In genomic region chr14:91241848-91242247, GRCh38 we compare ENCODE assay signal across 9 cellular contexts. TPM values are rescaled to one million over a fixed set of nuclear protein-coding genes. Genes with fewer than 3 reads are reported as not detected.
DNase-seq lines count a peak whose midpoint lies in the region; ATAC-seq and TF ChIP-seq lines count a peak whose summit lies in the region.
"Had no signal": no experiment of that assay in that cellular context is flagged by ENCODE, and none has a peak within 500 bp of the region (broad histone marks: within the 10 kb centered on the region; RNA-seq: fewer than 3 reads in every experiment).

No MANE protein-coding gene starts in this region.

- POLR2A ChIA-PET in A673 (lab: Charles Lee; ENCODE audit: low non-redundant PET) = no interaction called here

- H3K9me3 Mint-ChIP-seq in T-helper 2 cell treated with Interferon-gamma antibody and Interleukin-4, amounts not matched to agents 5 μg/mL and 100 μg/mL, for 36 hours = no peaks in the 10 kb centered on the region
- H3K9me3 Mint-ChIP-seq in stimulated activated naive B cell treated with anti-CD40 and anti-IgM and Interleukin-4, amounts not matched to agents 10 μg/mL and 1 μg/mL and 100 μg/mL, for 72 hours = peaks cover 0 to 4% of the 10 kb centered on the region in 2 donors

- intact Hi-C loops in sciatic nerve (cut with DNase I) (no loop called here), A673 (cut with micrococcal nuclease; ENCODE audit: unreplicated experiment) (no loop called here)

- H3K36me3 Mint-ChIP-seq in T-helper 2 cell treated with Interferon-gamma antibody and Interleukin-4, amounts not matched to agents 5 μg/mL and 100 μg/mL, for 36 hours (ENCODE audit: low read depth) = peaks cover 89% of the 10 kb centered on the region
- no peaks in the 10 kb centered on the region for H3K36me3 Mint-ChIP-seq in stimulated activated naive B cell treated with anti-CD40 and anti-IgM and Interleukin-4, amounts not matched to agents 10 μg/mL and 1 μg/mL and 100 μg/mL, for 72 hours

- CTCF ChIA-PET in A673 (lab: Charles Lee) = interaction anchor here (0.9 kb wide), 1 partner anchor 29 kb away, joined by 3 read pairs; no protein-coding TSS in a partner anchor

- TF ChIP-seq CTCF in A673 (conservative IDR thresholded peaks at IDR 0.05; ENCODE audit: low read depth, low read length) = no peak

- no TSS peak for BruUV-seq in A673 (replicated peaks; lab: Mats Ljungman, UMichigan)

- H3K4me1 ChIP-seq in A673 (ENCODE audit: insufficient read depth, low read length, poor library complexity, severe bottlenecking) = peaks cover 18% of the 10 kb centered on the region

- H3K27me3 ChIP-seq in A673 (replicated peaks; ENCODE audit: insufficient read depth, low read depth, low read length, poor library complexity) = no peaks in the 10 kb centered on the region

- H3K4me1 Mint-ChIP-seq in T-helper 2 cell treated with Interferon-gamma antibody and Interleukin-4, amounts not matched to agents 5 μg/mL and 100 μg/mL, for 36 hours (ENCODE audit: low read depth) = peaks cover 72% of the 10 kb centered on the region
- H3K4me1 Mint-ChIP-seq in stimulated activated naive B cell treated with anti-CD40 and anti-IgM and Interleukin-4, amounts not matched to agents 10 μg/mL and 1 μg/mL and 100 μg/mL, for 72 hours = peaks cover 61 to 72% of the 10 kb centered on the region in 2 donors

- no peaks in the 10 kb centered on the region for H3K36me3 ChIP-seq in A673 (ENCODE audit: insufficient read depth, low read length, poor library complexity, severe bottlenecking)

- no peaks in the 10 kb centered on the region for H3K9me3 ChIP-seq in A673 (ENCODE audit: low read depth, low read length, poor library complexity, severe bottlenecking)

- peak; percentile 25 for DNase-seq in NK-92 treated with Interleukin-12 subunit alpha and Interleukin-12 subunit beta, amount 100 ng/mL, for 24 hours (lab: John Stamatoyannopoulos, UW)
- DNase-seq in NK-92 (lab: John Stamatoyannopoulos, UW; ENCODE audit: unreplicated experiment) (no peak), sciatic nerve (ENCODE audit: low spot score) (no peak), A673 (ENCODE audit: low spot score) (no peak)
- DNase-seq in T-helper 2 cell treated with Interferon-gamma antibody and Interleukin-4, amounts not matched to agents 5 μg/mL and 100 μg/mL, for 36 hours (ENCODE audit: low spot score) = no peak
- DNase-seq in stimulated activated naive B cell treated with anti-CD40 and anti-IgM and Interleukin-4, amounts not matched to agents 10 μg/mL and 1 μg/mL and 100 μg/mL, for 72 hours = peak; percentile 67

- peak; percentile 60 for ATAC-seq in HG03025 (IDR thresholded peaks at IDR 0.05; ENCODE audit: low FRiP score, unreplicated experiment)
- peak; percentile 72 for ATAC-seq in stimulated activated naive B cell treated with anti-CD40 and anti-IgM and Interleukin-4, amounts not matched to agents 10 μg/mL and 1 μg/mL and 100 μg/mL, for 72 hours (replicated peaks)
- ATAC-seq in sciatic nerve = no peak
- no peak for ATAC-seq in HG03039 (IDR thresholded peaks at IDR 0.05; ENCODE audit: unreplicated experiment)

- no peak overlapping the region for H3K27ac ChIP-seq in A673 (ENCODE audit: low read depth, low read length, poor library complexity, severe bottlenecking)
- H3K27ac ChIP-seq: 22Rv1 had no signal

- H3K27me3 Mint-ChIP-seq in T-helper 2 cell treated with Interferon-gamma antibody and Interleukin-4, amounts not matched to agents 5 μg/mL and 100 μg/mL, for 36 hours (ENCODE audit: low read depth) = no peaks in the 10 kb centered on the region
- no peaks in the 10 kb centered on the region for H3K27me3 Mint-ChIP-seq in stimulated activated naive B cell treated with anti-CD40 and anti-IgM and Interleukin-4, amounts not matched to agents 10 μg/mL and 1 μg/mL and 100 μg/mL, for 72 hours

- peak overlapping the region; percentile 89 for H3K27ac Mint-ChIP-seq in T-helper 2 cell treated with Interferon-gamma antibody and Interleukin-4, amounts not matched to agents 5 μg/mL and 100 μg/mL, for 36 hours
- H3K27ac Mint-ChIP-seq in stimulated activated naive B cell treated with anti-CD40 and anti-IgM and Interleukin-4, amounts not matched to agents 10 μg/mL and 1 μg/mL and 100 μg/mL, for 72 hours = peak overlapping the region; percentile 47

- no peak overlapping the region for H3K4me3 ChIP-seq in A673 (ENCODE audit: low read depth, low read length, poor library complexity, severe bottlenecking)

- H3K4me3 Mint-ChIP-seq in T-helper 2 cell treated with Interferon-gamma antibody and Interleukin-4, amounts not matched to agents 5 μg/mL and 100 μg/mL, for 36 hours = peak overlapping the region; percentile 88
- peak overlapping the region; percentile 63 to 68 for H3K4me3 Mint-ChIP-seq in stimulated activated naive B cell treated with anti-CD40 and anti-IgM and Interleukin-4, amounts not matched to agents 10 μg/mL and 1 μg/mL and 100 μg/mL, for 72 hours

RNA-seq across cellular contexts. Expression of gene GPR68, which starts 2.7 kb away (rescaled TPM):
- 1.6 TPM for total RNA-seq in sciatic nerve
- 0.15 and 0.30 TPM in 2 replicates for total RNA-seq in A673 (2021)

Comparison
In these comparisons a context has a peak if more than half of its experiments do, and no peak if none do; other contexts are left out.
1. DNase-seq: peak in NK-92 treated with Interleukin-12 subunit alpha and Interleukin-12 subunit beta, amount 100 ng/mL, for 24 hours (single experiment) and stimulated activated naive B cell treated with anti-CD40 and anti-IgM and Interleukin-4, amounts not matched to agents 10 μg/mL and 1 μg/mL and 100 μg/mL, for 72 hours (single experiment); none in NK-92 (single experiment), T-helper 2 cell treated with Interferon-gamma antibody and Interleukin-4, amounts not matched to agents 5 μg/mL and 100 μg/mL, for 36 hours (single experiment), sciatic nerve (single experiment) and A673 (single experiment).
2. ATAC-seq: peak in HG03025 (single experiment) and stimulated activated naive B cell treated with anti-CD40 and anti-IgM and Interleukin-4, amounts not matched to agents 10 μg/mL and 1 μg/mL and 100 μg/mL, for 72 hours (2 of 2); none in sciatic nerve (single experiment) and HG03039 (single experiment).